1 cellular context compared by ENCODE assay signal in the genomic region with DNA sequence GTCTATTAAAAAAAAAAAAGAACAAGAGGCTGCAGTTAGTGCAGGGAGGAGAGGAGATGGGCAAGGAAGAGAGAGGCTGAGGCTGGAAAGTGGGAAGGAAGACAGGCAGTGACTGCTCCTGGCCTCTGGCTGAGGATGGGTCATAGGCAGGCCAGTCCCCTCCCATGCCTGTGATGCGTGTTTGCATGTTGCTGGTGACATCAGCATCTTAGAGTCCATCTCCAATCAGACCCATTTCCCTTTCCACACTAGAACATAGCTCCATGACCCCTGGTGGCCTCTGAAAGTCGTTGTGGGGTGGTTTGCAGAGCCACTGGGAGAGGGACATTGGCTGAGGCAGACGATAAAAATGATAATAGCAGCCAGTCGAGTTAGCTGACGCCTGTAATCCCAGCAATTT.
TF ChIP-seq lines count a peak whose summit lies in the region.

No MANE protein-coding gene starts in this region.

TF ChIP-seq in A549, 52 proteins besides CTCF, POLR2A, EP300 and RAD21 (continued from another document):
- TF ChIP-seq, protein P1, sequence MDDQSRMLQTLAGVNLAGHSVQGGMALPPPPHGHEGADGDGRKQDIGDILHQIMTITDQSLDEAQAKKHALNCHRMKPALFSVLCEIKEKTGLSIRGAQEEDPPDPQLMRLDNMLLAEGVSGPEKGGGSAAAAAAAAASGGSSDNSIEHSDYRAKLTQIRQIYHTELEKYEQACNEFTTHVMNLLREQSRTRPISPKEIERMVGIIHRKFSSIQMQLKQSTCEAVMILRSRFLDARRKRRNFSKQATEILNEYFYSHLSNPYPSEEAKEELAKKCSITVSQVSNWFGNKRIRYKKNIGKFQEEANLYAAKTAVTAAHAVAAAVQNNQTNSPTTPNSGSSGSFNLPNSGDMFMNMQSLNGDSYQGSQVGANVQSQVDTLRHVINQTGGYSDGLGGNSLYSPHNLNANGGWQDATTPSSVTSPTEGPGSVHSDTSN (IDR thresholded peaks at IDR 0.05), result no peak
- TF ChIP-seq JUN (IDR thresholded peaks at IDR 0.05), result no peak
- no peak for TF ChIP-seq MAZ (IDR thresholded peaks at IDR 0.05; ENCODE audit: borderline replicate concordance, low read depth, low read length)
